ENCODE assay signal across 8 cellular contexts in genomic region chr14:68137704-68138619, GRCh38.
DNase-seq lines count a peak whose midpoint lies in the region; ATAC-seq and TF ChIP-seq lines count a peak whose summit lies in the region.

No MANE protein-coding gene starts in this region.

- H3K27me3 ChIP-seq in lung (ENCODE audit: control insufficient read depth, insufficient read depth) (no peaks in the 10 kb centered on the region), vagina (no peaks in the 10 kb centered on the region)

- peak overlapping the region in 1 of 2 donors; percentile 33 for H3K27ac ChIP-seq in lung (ENCODE audit: low read depth in 1 of 2, low read length in 1 of 2)
- peak overlapping the region; percentile 83 for H3K27ac ChIP-seq in vagina

- H3K36me3 ChIP-seq in lung (ENCODE audit: control insufficient read depth in 2 of 2, insufficient read depth in 2 of 2, low read length in 2 of 2) (no peaks in the 10 kb centered on the region), vagina (no peaks in the 10 kb centered on the region)

- TF ChIP-seq POLR2A in vagina (IDR thresholded peaks at IDR 0.05) = no peak

- H3K4me1 ChIP-seq in lung (ENCODE audit: control insufficient read depth in 2 of 2, insufficient read depth in 2 of 2, low read length in 2 of 2) (peaks cover 7 to 12% of the 10 kb centered on the region in 2 donors), vagina (peaks cover 57% of the 10 kb centered on the region)

- 77 to 84% methylated on average over 3 of the region's 3 CpGs for WGBS in lung, 2 donors

- peak; percentile 76 for ATAC-seq in lung (ENCODE audit: insufficient read depth, low FRiP score)
- ATAC-seq in HG02885 (IDR thresholded peaks at IDR 0.05; ENCODE audit: poor library complexity, unreplicated experiment) = no peak

- intact Hi-C loops in vagina (cut with DNase I) = no loop called here

- TF ChIP-seq CTCF in lung (IDR thresholded peaks at IDR 0.05; ENCODE audit: control extremely low read depth, extremely low read depth) = no peak
- no peak for TF ChIP-seq CTCF in vagina (IDR thresholded peaks at IDR 0.05)

- no peak overlapping the region for H3K4me3 ChIP-seq in lung
- no peak overlapping the region for H3K4me3 ChIP-seq in vagina

- DNase-seq in NCI-H748 (lab: John Stamatoyannopoulos, UW; ENCODE audit: unreplicated experiment) (peak; percentile 25), NCI-H748 treated with DMSO at 0.1 percent for 48 hours (lab: John Stamatoyannopoulos, UW) (no peak), NCI-H2227 treated with DMSO at 0.1 percent for 48 hours (lab: John Stamatoyannopoulos, UW) (peak; percentile 46), dermis blood vessel endothelial cell (peak; percentile 25), lung (ENCODE audit: low spot score) (peak; percentile 38), vagina (ENCODE audit: extremely low spot score in 2 of 2) (no peak), AML-193 (lab: John Stamatoyannopoulos, UW) (no peak)

- H3K9me3 ChIP-seq in lung (ENCODE audit: control insufficient read depth in 2 of 2, insufficient read depth in 1 of 2, low read length in 1 of 2) = no peaks in the 10 kb centered on the region
- no peaks in the 10 kb centered on the region for H3K9me3 ChIP-seq in vagina

Comparison
In these comparisons a context has a peak if more than half of its experiments do, and no peak if none do; other contexts are left out.
1. DNase-seq: peak in NCI-H748 (single experiment), NCI-H2227 treated with DMSO at 0.1 percent for 48 hours (single experiment), dermis blood vessel endothelial cell (single experiment) and lung (single experiment); none in NCI-H748 treated with DMSO at 0.1 percent for 48 hours (single experiment), vagina (0 of 2) and AML-193 (0 of 2).